In genomic region chr12:119683413-119683812, GRCh38 we compare ENCODE assay signal across 11 cellular contexts. TPM values are rescaled to one million over a fixed set of nuclear protein-coding genes. Genes with fewer than 3 reads are reported as not detected.
DNase-seq lines count a peak whose midpoint lies in the region; ATAC-seq and TF ChIP-seq lines count a peak whose summit lies in the region.
"Had no signal": no experiment of that assay in that cellular context is flagged by ENCODE, and none has a peak within 500 bp of the region (broad histone marks: within the 10 kb centered on the region; RNA-seq: fewer than 3 reads in every experiment).

No MANE protein-coding gene starts in this region.

- H3K4me2 ChIP-seq in GM23248 (ENCODE audit: unreplicated experiment) (peak overlapping the region; percentile 24), fibroblast of lung (ENCODE audit: extremely low read depth, insufficient read depth, low read length) (no peak overlapping the region)

- no peaks in the 10 kb centered on the region for H3K27me3 Mint-ChIP-seq in T-helper 17 cell
- H3K27me3 Mint-ChIP-seq: brain had no signal

- 12 to 16% methylated on average over 6 of the region's 6 CpGs for WGBS in GM23248 (ENCODE audit: low coverage in 1 of 2, low lambda C conversion rate in 2 of 2, missing lambda C conversion rate in 2 of 2), 2 experiments

- H3K4me3 ChIP-seq in GM23248, result no peak overlapping the region
- H3K4me3 ChIP-seq in fibroblast of lung (replicated peaks in 1 of 4; ENCODE audit: control extremely low read depth in 1 of 4, insufficient read depth in 1 of 4, low read depth in 3 of 4, low read length in 4 of 4), result no peak overlapping the region

- peaks cover 7% of the 10 kb centered on the region for H3K36me3 Mint-ChIP-seq in T-helper 17 cell (ENCODE audit: low read depth)
- peaks cover 40% of the 10 kb centered on the region for H3K36me3 Mint-ChIP-seq in stimulated activated effector memory CD8-positive, alpha-beta T cell treated with anti-CD3 and anti-CD28 coated beads, Interleukin-12 subunit alpha, Interleukin-12 subunit beta, amount 100 ng/mL, for 72 hours

- no peaks in the 10 kb centered on the region for H3K9me3 ChIP-seq in GM23248 (ENCODE audit: low read depth)
- H3K9me3 ChIP-seq in T-helper 17 cell (ENCODE audit: control insufficient read depth, low read length, poor library complexity, severe bottlenecking), result no peaks in the 10 kb centered on the region
- H3K9me3 ChIP-seq in fibroblast of lung (ENCODE audit: control insufficient read depth, insufficient read depth, low read depth, low read length), result no peaks in the 10 kb centered on the region

- no peaks in the 10 kb centered on the region for H3K27me3 ChIP-seq in GM23248 (replicated peaks; ENCODE audit: insufficient read depth)
- no peaks in the 10 kb centered on the region for H3K27me3 ChIP-seq in fibroblast of lung (ENCODE audit: control insufficient read depth, insufficient read depth, low read length)

- no peak overlapping the region for H2AFZ ChIP-seq in GM23248
- no peak overlapping the region for H2AFZ ChIP-seq in fibroblast of lung (ENCODE audit: low read length)

- no peaks in the 10 kb centered on the region for H3K9me3 Mint-ChIP-seq in stimulated activated effector memory CD8-positive, alpha-beta T cell treated with anti-CD3 and anti-CD28 coated beads, Interleukin-12 subunit alpha, Interleukin-12 subunit beta, amount 100 ng/mL, for 72 hours
- H3K9me3 Mint-ChIP-seq: brain had no signal

- H3K36me3 ChIP-seq in GM23248 (ENCODE audit: low read depth) (peaks cover 22% of the 10 kb centered on the region), fibroblast of lung (ENCODE audit: control insufficient read depth, insufficient read depth, low read length) (peaks cover 19% of the 10 kb centered on the region)

- H3K27ac Mint-ChIP-seq in T-helper 17 cell, result peak overlapping the region; percentile 72
- H3K27ac Mint-ChIP-seq in stimulated activated effector memory CD8-positive, alpha-beta T cell treated with anti-CD3 and anti-CD28 coated beads, Interleukin-12 subunit alpha, Interleukin-12 subunit beta, amount 100 ng/mL, for 72 hours, result peak overlapping the region; percentile 86

- in situ Hi-C loops in GM23248 (cut with MboI), result no loop called here

- H4K20me1 ChIP-seq in GM23248 (ENCODE audit: insufficient read depth), result no peaks in the 10 kb centered on the region
- H4K20me1 ChIP-seq in fibroblast of lung (ENCODE audit: control insufficient read depth, extremely low read depth, insufficient read depth, low read length), result no peaks in the 10 kb centered on the region

- no peak for ATAC-seq in T-helper 17 cell
- peak; percentile 22 for ATAC-seq in stimulated activated effector memory CD8-positive, alpha-beta T cell treated with anti-CD3 and anti-CD28 coated beads, Interleukin-12 subunit alpha, Interleukin-12 subunit beta, amount 100 ng/mL, for 72 hours

- H3K9me2 ChIP-seq in GM23248 (ENCODE audit: insufficient read depth), result no peaks in the 10 kb centered on the region

- H3K79me2 ChIP-seq in GM23248 (ENCODE audit: insufficient read depth) (no peaks in the 10 kb centered on the region), fibroblast of lung (ENCODE audit: control insufficient read depth, insufficient read depth, low read length) (no peaks in the 10 kb centered on the region)

- DNase-seq in GM23248, result peak; percentile 70
- no peak for DNase-seq in T-helper 17 cell
- DNase-seq in fibroblast of lung (ENCODE audit: low read depth in 2 of 2), result peak; percentile 33 to 49
- DNase-seq in stimulated activated effector memory CD8-positive, alpha-beta T cell treated with anti-CD3 and anti-CD28 coated beads, Interleukin-12 subunit alpha, Interleukin-12 subunit beta, amount 100 ng/mL, for 72 hours (ENCODE audit: low spot score in 2 of 2), result no peak
- DNase-seq in HPDE6-E6E7 (ENCODE audit: extremely low spot score), result no peak
- no peak for DNase-seq in AML-193 (lab: John Stamatoyannopoulos, UW)
- DNase-seq in NCI-H128 (lab: John Stamatoyannopoulos, UW; ENCODE audit: unreplicated experiment), result no peak
- DNase-seq: NCI-H1092, NCI-H510A treated with DMSO at 0.1 percent for 48 hours, retina had no signal

- TF ChIP-seq CTCF in fibroblast of lung (conservative IDR thresholded peaks at IDR 0.05 in 1 of 2, IDR thresholded peaks at IDR 0.05 in 1 of 2; ENCODE audit: low read depth in 1 of 2, low read length in 2 of 2), result no peak

- peaks cover 9% of the 10 kb centered on the region for H3K4me1 Mint-ChIP-seq in T-helper 17 cell
- H3K4me1 Mint-ChIP-seq in stimulated activated effector memory CD8-positive, alpha-beta T cell treated with anti-CD3 and anti-CD28 coated beads, Interleukin-12 subunit alpha, Interleukin-12 subunit beta, amount 100 ng/mL, for 72 hours, result peaks cover 9% of the 10 kb centered on the region

- H3K9ac ChIP-seq in GM23248, result no peak overlapping the region
- H3K9ac ChIP-seq in fibroblast of lung (ENCODE audit: insufficient read depth, low read length), result no peak overlapping the region

- H3K4me1 ChIP-seq in GM23248 (ENCODE audit: insufficient read depth) (peaks cover 8% of the 10 kb centered on the region), fibroblast of lung (ENCODE audit: control insufficient read depth, extremely low read depth, insufficient read depth, low read length) (no peaks in the 10 kb centered on the region)

- no peak overlapping the region for H3K4me3 Mint-ChIP-seq in T-helper 17 cell
- no peak overlapping the region for H3K4me3 Mint-ChIP-seq in stimulated activated effector memory CD8-positive, alpha-beta T cell treated with anti-CD3 and anti-CD28 coated beads, Interleukin-12 subunit alpha, Interleukin-12 subunit beta, amount 100 ng/mL, for 72 hours
- H3K4me3 Mint-ChIP-seq: brain had no signal

- H3K27ac ChIP-seq in GM23248, result peak overlapping the region; percentile 31
- H3K27ac ChIP-seq in fibroblast of lung (ENCODE audit: insufficient read depth, low read length), result no peak overlapping the region

- peaks cover 15% of the 10 kb centered on the region for H3F3A ChIP-seq in GM23248 (ENCODE audit: insufficient read depth)

RNA-seq across cellular contexts. Expression of gene PRKAB1, which starts 15.5 kb away (rescaled TPM):
- total RNA-seq in GM23248 (2014; rRNA removed; shearing (Covaris generic)), result 16.6 and 19.2 TPM in 2 replicates
- polyA plus RNA-seq in GM23248 (2016; fragmentation: Nextera tagmentation; extraction: Ambion mirVana) (24.7 and 25.0 TPM in 2 replicates), fibroblast of lung (23.8 and 28.7 TPM in 2 replicates)
- total RNA-seq in T-helper 17 cell (10 to 100 TPM; 20.4 to 28.2 TPM), fibroblast of lung (14.6 and 17.0 TPM in 2 replicates)
- polyA plus RNA-seq in fibroblast of lung (2012), result 14.1 and 14.2 TPM in 2 replicates
- 16.5 and 18.0 TPM in 2 replicates for polyA minus RNA-seq in fibroblast of lung (ENCODE audit: low replicate concordance)

Comparison
In these comparisons a context has a peak if more than half of its experiments do, and no peak if none do; other contexts are left out.
1. DNase-seq: peak in GM23248 (single experiment) and fibroblast of lung (2 of 2); none in T-helper 17 cell (0 of 3), stimulated activated effector memory CD8-positive, alpha-beta T cell treated with anti-CD3 and anti-CD28 coated beads, Interleukin-12 subunit alpha, Interleukin-12 subunit beta, amount 100 ng/mL, for 72 hours (0 of 2), HPDE6-E6E7 (single experiment), AML-193 (0 of 2) and NCI-H128 (single experiment).